11 cellular contexts compared by ENCODE assay signal in genomic region chr15:83053151-83053550, GRCh38. TPM values are rescaled to one million over a fixed set of nuclear protein-coding genes. Genes with fewer than 3 reads are reported as not detected.
DNase-seq lines count a peak whose midpoint lies in the region; ATAC-seq, FAIRE-seq and TF ChIP-seq lines count a peak whose summit lies in the region.
"Had no signal": no experiment of that assay in that cellular context is flagged by ENCODE, and none has a peak within 500 bp of the region (broad histone marks: within the 10 kb centered on the region; RNA-seq: fewer than 3 reads in every experiment).

No MANE protein-coding gene starts in this region.

- ATAC-seq in HG02840 (IDR thresholded peaks at IDR 0.05; ENCODE audit: low FRiP score, unreplicated experiment) (no peak), HG03095 (IDR thresholded peaks at IDR 0.05; ENCODE audit: unreplicated experiment) (no peak)

- H3K79me2 ChIP-seq in mammary epithelial cell (ENCODE audit: insufficient read depth, low read length), result peaks cover 69% of the 10 kb centered on the region

- in situ Hi-C loops in mammary epithelial cell (cut with MboI; ENCODE audit: low sequenced_read_pairs in 2 of 2), result no loop called here

- no peak overlapping the region for H3K4me2 ChIP-seq in mammary epithelial cell (ENCODE audit: insufficient read depth, low read depth, low read length)
- H3K4me2 ChIP-seq in mesenchymal stem cell (ENCODE audit: low read length, poor library complexity, severe bottlenecking), result no peak overlapping the region
- H3K4me2 ChIP-seq: KMS-11 had no signal

- H3K4ac ChIP-seq in mesenchymal stem cell (ENCODE audit: low read depth in 1 of 2, low read length in 2 of 2), result no peak overlapping the region

- no peak for TF ChIP-seq CTCF in mammary epithelial cell (conservative IDR thresholded peaks at IDR 0.05 in 1 of 2, IDR thresholded peaks at IDR 0.05 in 1 of 2; ENCODE audit: extremely low read depth in 1 of 2, insufficient read depth in 1 of 2, low read depth in 1 of 2, low read length in 2 of 2)

- H3K18ac ChIP-seq in mesenchymal stem cell (ENCODE audit: low read depth in 1 of 2, low read length in 2 of 2), result no peak overlapping the region

- no peaks in the 10 kb centered on the region for H3K27me3 ChIP-seq in mammary epithelial cell (ENCODE audit: insufficient read depth, low read length)
- no peaks in the 10 kb centered on the region for H3K27me3 ChIP-seq in mesenchymal stem cell (ENCODE audit: control insufficient read depth in 1 of 2, insufficient read depth in 1 of 2, low read length in 2 of 2)

- H2BK12ac ChIP-seq in mesenchymal stem cell (ENCODE audit: low read length in 2 of 2), result no peak overlapping the region

- H3K9ac ChIP-seq in mammary epithelial cell (ENCODE audit: insufficient read depth, low read length), result no peak overlapping the region
- H3K9ac ChIP-seq in mesenchymal stem cell (ENCODE audit: low read length), result peak overlapping the region; percentile 17
- H3K9ac ChIP-seq: KMS-11 had no signal

- peaks cover 12% of the 10 kb centered on the region for H3K79me1 ChIP-seq in mesenchymal stem cell (replicated peaks; ENCODE audit: low read length, poor library complexity, severe bottlenecking)

- no peak overlapping the region for H2BK120ac ChIP-seq in mesenchymal stem cell (ENCODE audit: low read depth, low read length)

- H3K27ac ChIP-seq in mammary epithelial cell (ENCODE audit: insufficient read depth, low read depth, low read length), result no peak overlapping the region
- H3K27ac ChIP-seq in mesenchymal stem cell (ENCODE audit: low read length, poor library complexity, severe bottlenecking), result no peak overlapping the region
- H3K27ac ChIP-seq: coronary artery, KMS-11 had no signal

- no peak overlapping the region for H3K23ac ChIP-seq in mesenchymal stem cell (ENCODE audit: low read length in 2 of 2)

- no peak overlapping the region for H2BK15ac ChIP-seq in mesenchymal stem cell (ENCODE audit: low read depth, poor library complexity, severe bottlenecking)

- no peak overlapping the region for H3K14ac ChIP-seq in mesenchymal stem cell (ENCODE audit: low read length in 2 of 2)

- no peak overlapping the region for H2BK5ac ChIP-seq in mesenchymal stem cell (ENCODE audit: low read depth, low read length, poor library complexity, severe bottlenecking)

- BruUV-seq in mammary epithelial cell (replicated peaks; lab: Mats Ljungman, UMichigan), result no TSS peak

- intact Hi-C loops in mammary epithelial cell (cut with micrococcal nuclease), result no loop called here

- H2AFZ ChIP-seq in mammary epithelial cell (ENCODE audit: low read depth, low read length) (no peak overlapping the region), mesenchymal stem cell (ENCODE audit: low read depth, low read length) (no peak overlapping the region)

- no peaks in the 10 kb centered on the region for H3K9me3 ChIP-seq in mammary epithelial cell (replicated peaks; ENCODE audit: insufficient read depth, low read length)
- H3K9me3 ChIP-seq in mesenchymal stem cell (ENCODE audit: control insufficient read depth, low read length), result no peaks in the 10 kb centered on the region

- H3K4me1 ChIP-seq in mammary epithelial cell (ENCODE audit: insufficient read depth, low read length) (no peaks in the 10 kb centered on the region), mesenchymal stem cell (ENCODE audit: control insufficient read depth, insufficient read depth, low read depth, low read length) (peaks cover 1% of the 10 kb centered on the region)

- no peak for FAIRE-seq in HTR-8/SVneo (lab: Jason Lieb, UNC)

- CTCF ChIA-PET in mammary epithelial cell (lab: Charles Lee; ENCODE audit: low non-redundant PET), result no interaction called here

- DNase-seq in AG08395 (ENCODE audit: low spot score) (peak; percentile 53), HTR-8/SVneo (ENCODE audit: insufficient read length, low spot score) (peak; percentile 27), mammary epithelial cell (peak; percentile 65), mesenchymal stem cell (peak; percentile 87), NCI-H2029 (lab: John Stamatoyannopoulos, UW) (no peak)
- DNase-seq in central memory CD4-positive, alpha-beta T cell, result no peak
- DNase-seq: NCI-H69 had no signal

- no peak overlapping the region for H4K91ac ChIP-seq in mesenchymal stem cell (ENCODE audit: low read length)

- H3K36me3 ChIP-seq in mammary epithelial cell (ENCODE audit: insufficient read depth, low read length) (peaks cover 30% of the 10 kb centered on the region), mesenchymal stem cell (ENCODE audit: control insufficient read depth in 1 of 2, insufficient read depth in 2 of 2, low read depth in 1 of 2, low read length in 2 of 2) (peaks cover 14 to 61% of the 10 kb centered on the region in 2 experiments)

- dilution Hi-C loops in mammary epithelial cell (cut with HindIII; ENCODE audit: low sequenced_read_pairs), result no loop called here

- no peak overlapping the region for H4K8ac ChIP-seq in mesenchymal stem cell (ENCODE audit: low read length)

- H2AK5ac ChIP-seq in mesenchymal stem cell (ENCODE audit: low read length, severe bottlenecking), result no peak overlapping the region

- H4K20me1 ChIP-seq in mammary epithelial cell (ENCODE audit: insufficient read depth, low read length), result no peaks in the 10 kb centered on the region

- no peak overlapping the region for H3K4me3 ChIP-seq in mammary epithelial cell (replicated peaks in 1 of 3; ENCODE audit: insufficient read depth in 1 of 3, low read depth in 2 of 3, low read length in 3 of 3)
- H3K4me3 ChIP-seq in mesenchymal stem cell (ENCODE audit: insufficient read depth in 1 of 2, low read depth in 1 of 2, low read length in 2 of 2), result no peak overlapping the region
- H3K4me3 ChIP-seq: coronary artery had no signal

RNA-seq across cellular contexts. Expression of gene BTBD1, which starts 13.9 kb away (rescaled TPM):
- 10 to 100 TPM; 58.0 to 93.5 TPM for total RNA-seq in mammary epithelial cell
- 36.7 TPM for polyA plus RNA-seq in mammary epithelial cell
- polyA minus RNA-seq in mammary epithelial cell, result 37.2 TPM
- polyA plus RNA-seq in mesenchymal stem cell (2013, experiment 1 of 2), result 51.9 TPM
- 54.3 TPM for polyA plus RNA-seq in mesenchymal stem cell (2013, experiment 2 of 2)

RNA-seq across cellular contexts. Expression of gene C15orf40, which starts 41.7 kb away (rescaled TPM):
- total RNA-seq in mammary epithelial cell, result 10 to 100 TPM; 14.7 to 28.6 TPM
- polyA plus RNA-seq in mammary epithelial cell, result 29.1 TPM
- polyA minus RNA-seq in mammary epithelial cell, result 21.7 TPM
- 15.4 TPM for polyA plus RNA-seq in mesenchymal stem cell (2013, experiment 1 of 2)
- 13.8 TPM for polyA plus RNA-seq in mesenchymal stem cell (2013, experiment 2 of 2)

RNA-seq across cellular contexts. Expression of gene TM6SF1, which starts 54.3 kb away (rescaled TPM):
- total RNA-seq in mammary epithelial cell, result under 1 TPM in 1 of 2 donors, not detected in 1; 0.83 TPM
- not detected for polyA plus RNA-seq in mammary epithelial cell
- polyA minus RNA-seq in mammary epithelial cell, result not detected
- 5.1 TPM for polyA plus RNA-seq in mesenchymal stem cell (2013, experiment 1 of 2)
- polyA plus RNA-seq in mesenchymal stem cell (2013, experiment 2 of 2), result 5.1 TPM

Comparison
In these comparisons a context has a peak if more than half of its experiments do, and no peak if none do; other contexts are left out.
1. DNase-seq: peak in AG08395 (single experiment), HTR-8/SVneo (single experiment), mammary epithelial cell (single experiment) and mesenchymal stem cell (single experiment); none in central memory CD4-positive, alpha-beta T cell (single experiment) and NCI-H2029 (single experiment).